ENCODE assay signal across 9 cellular contexts in genomic region chr6:142300758-142301251, GRCh38. TPM values are rescaled to one million over a fixed set of nuclear protein-coding genes. Genes with fewer than 3 reads are reported as not detected.
DNase-seq lines count a peak whose midpoint lies in the region; ATAC-seq and TF ChIP-seq lines count a peak whose summit lies in the region.
"Had no signal": no experiment of that assay in that cellular context is flagged by ENCODE, and none has a peak within 500 bp of the region (broad histone marks: within the 10 kb centered on the region; RNA-seq: fewer than 3 reads in every experiment).

No MANE protein-coding gene starts in this region.

- TF ChIP-seq CTCF in GM13976 (IDR thresholded peaks at IDR 0.05; ENCODE audit: borderline replicate concordance, control extremely low read depth, extremely low read depth, insufficient read depth, missing control alignments), result no peak

- peaks cover 13% of the 10 kb centered on the region for H3K4me1 Mint-ChIP-seq in activated T-cell treated with anti-CD3 and anti-CD28 coated beads, Interleukin-2, amount 50 U/mL, for 72 hours (ENCODE audit: low read depth)
- no peaks in the 10 kb centered on the region for H3K4me1 Mint-ChIP-seq in stimulated activated effector memory CD8-positive, alpha-beta T cell treated with anti-CD3 and anti-CD28 coated beads, Interleukin-12 subunit alpha, Interleukin-12 subunit beta, amount 100 ng/mL, for 72 hours

- no peak overlapping the region for H3K27ac ChIP-seq in iPS-20b (ENCODE audit: low read length)
- H3K27ac ChIP-seq: BLaER1 had no signal

- no peaks in the 10 kb centered on the region for H3K9me3 Mint-ChIP-seq in activated T-cell treated with anti-CD3 and anti-CD28 coated beads, Interleukin-2, amount 50 U/mL, for 72 hours
- H3K9me3 Mint-ChIP-seq in stimulated activated effector memory CD8-positive, alpha-beta T cell treated with anti-CD3 and anti-CD28 coated beads, Interleukin-12 subunit alpha, Interleukin-12 subunit beta, amount 100 ng/mL, for 72 hours, result no peaks in the 10 kb centered on the region

- H3K27me3 ChIP-seq in iPS-20b (ENCODE audit: insufficient read depth, low read length), result peaks cover 40% of the 10 kb centered on the region
- H3K27me3 ChIP-seq: BLaER1 had no signal

- peak overlapping the region; percentile 54; the same call in 1 of the 2 replicates for H3K9ac ChIP-seq in iPS-20b (ENCODE audit: low read depth, low read length)
- H3K9ac ChIP-seq: BLaER1 had no signal

- H3K27ac Mint-ChIP-seq in activated T-cell treated with anti-CD3 and anti-CD28 coated beads, Interleukin-2, amount 50 U/mL, for 72 hours, result no peak overlapping the region
- no peak overlapping the region for H3K27ac Mint-ChIP-seq in stimulated activated effector memory CD8-positive, alpha-beta T cell treated with anti-CD3 and anti-CD28 coated beads, Interleukin-12 subunit alpha, Interleukin-12 subunit beta, amount 100 ng/mL, for 72 hours

- H3K27me3 Mint-ChIP-seq in activated T-cell treated with anti-CD3 and anti-CD28 coated beads, Interleukin-2, amount 50 U/mL, for 72 hours (ENCODE audit: low read depth), result peaks cover 24% of the 10 kb centered on the region

- H3K4me3 ChIP-seq in iPS-20b (ENCODE audit: low read length), result peak overlapping the region; percentile 72
- H3K4me3 ChIP-seq: BLaER1 had no signal

- no peak for ATAC-seq in activated T-cell treated with anti-CD3 and anti-CD28 coated beads, Interleukin-2, amount 50 U/mL, for 72 hours (replicated peaks in 1 of 2)
- ATAC-seq in stimulated activated effector memory CD8-positive, alpha-beta T cell treated with anti-CD3 and anti-CD28 coated beads, Interleukin-12 subunit alpha, Interleukin-12 subunit beta, amount 100 ng/mL, for 72 hours, result no peak
- ATAC-seq in HG03565 (IDR thresholded peaks at IDR 0.05; ENCODE audit: unreplicated experiment), result no peak

- no peaks in the 10 kb centered on the region for H3K9me3 ChIP-seq in iPS-20b (ENCODE audit: insufficient read depth, low read depth, low read length)

- H3K36me3 Mint-ChIP-seq in activated T-cell treated with anti-CD3 and anti-CD28 coated beads, Interleukin-2, amount 50 U/mL, for 72 hours (ENCODE audit: insufficient read depth in 2 of 2), result peaks cover 0 to 2% of the 10 kb centered on the region in 2 donors
- H3K36me3 Mint-ChIP-seq in stimulated activated effector memory CD8-positive, alpha-beta T cell treated with anti-CD3 and anti-CD28 coated beads, Interleukin-12 subunit alpha, Interleukin-12 subunit beta, amount 100 ng/mL, for 72 hours, result no peaks in the 10 kb centered on the region

- peaks cover 7% of the 10 kb centered on the region for H3K4me1 ChIP-seq in iPS-20b (ENCODE audit: insufficient read depth, low read length)
- H3K4me1 ChIP-seq: BLaER1 had no signal

- in situ Hi-C loops in GM13976 (cut with MboI; ENCODE audit: low sequenced_read_pairs, unreplicated experiment), result no loop called here

- peak overlapping the region; percentile 87 to 88 for H3K4me3 Mint-ChIP-seq in activated T-cell treated with anti-CD3 and anti-CD28 coated beads, Interleukin-2, amount 50 U/mL, for 72 hours
- peak overlapping the region; percentile 60 for H3K4me3 Mint-ChIP-seq in stimulated activated effector memory CD8-positive, alpha-beta T cell treated with anti-CD3 and anti-CD28 coated beads, Interleukin-12 subunit alpha, Interleukin-12 subunit beta, amount 100 ng/mL, for 72 hours

- H3K36me3 ChIP-seq in iPS-20b (ENCODE audit: insufficient read depth, low read depth, low read length), result no peaks in the 10 kb centered on the region
- H3K36me3 ChIP-seq: BLaER1 had no signal

- DNase-seq in NCI-H1105 treated with DMSO at 0.1 percent for 48 hours (lab: John Stamatoyannopoulos, UW) (peak; percentile 32), NCI-H1105 (lab: John Stamatoyannopoulos, UW) (no peak), NCI-H187 treated with DMSO at 0.1 percent for 48 hours (lab: John Stamatoyannopoulos, UW) (no peak), GM13976 (ENCODE audit: low spot score) (no peak)
- DNase-seq in activated T-cell treated with anti-CD3 and anti-CD28 coated beads, Interleukin-2, amount 50 U/mL, for 72 hours, result no peak
- no peak for DNase-seq in stimulated activated effector memory CD8-positive, alpha-beta T cell treated with anti-CD3 and anti-CD28 coated beads, Interleukin-12 subunit alpha, Interleukin-12 subunit beta, amount 100 ng/mL, for 72 hours (ENCODE audit: low spot score in 2 of 2)

RNA-seq across cellular contexts. Expression of gene ADGRG6, which starts 1.0 kb away (rescaled TPM):
- 1 to 10 TPM in 1 of 2 donors, under 1 TPM in 1; 0.74 to 1.5 TPM for total RNA-seq in activated T-cell treated with anti-CD3 and anti-CD28 coated beads, Interleukin-2, amount 50 U/mL, for 72 hours
